ENCODE assay signal across 1 cellular context in the genomic region with DNA sequence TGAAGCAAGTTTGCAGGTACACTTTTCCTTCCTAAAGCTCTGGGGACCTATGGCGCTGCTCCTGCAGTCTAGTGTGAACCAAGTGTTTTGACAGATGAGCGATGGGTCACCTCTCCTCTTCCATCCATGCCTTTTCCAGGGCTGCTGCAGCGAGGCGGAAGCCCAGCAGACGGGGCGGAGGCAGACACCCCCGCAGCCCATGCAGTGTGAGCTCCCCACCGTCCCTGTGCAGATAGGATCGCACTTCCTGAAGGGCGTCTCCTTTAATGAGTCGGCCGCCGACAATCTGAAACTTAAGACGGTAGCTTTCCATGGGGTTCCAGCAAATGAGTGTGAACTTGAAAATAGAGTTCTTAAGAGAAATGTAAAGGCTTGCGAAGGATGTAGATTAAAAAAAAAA.
TF ChIP-seq lines count a peak whose summit lies in the region.

No MANE protein-coding gene starts in this region.

TF ChIP-seq in K562, 482 proteins besides CTCF, POLR2A, EP300 and RAD21 (continued from another document and continues in another):
- TF ChIP-seq, protein P1, sequence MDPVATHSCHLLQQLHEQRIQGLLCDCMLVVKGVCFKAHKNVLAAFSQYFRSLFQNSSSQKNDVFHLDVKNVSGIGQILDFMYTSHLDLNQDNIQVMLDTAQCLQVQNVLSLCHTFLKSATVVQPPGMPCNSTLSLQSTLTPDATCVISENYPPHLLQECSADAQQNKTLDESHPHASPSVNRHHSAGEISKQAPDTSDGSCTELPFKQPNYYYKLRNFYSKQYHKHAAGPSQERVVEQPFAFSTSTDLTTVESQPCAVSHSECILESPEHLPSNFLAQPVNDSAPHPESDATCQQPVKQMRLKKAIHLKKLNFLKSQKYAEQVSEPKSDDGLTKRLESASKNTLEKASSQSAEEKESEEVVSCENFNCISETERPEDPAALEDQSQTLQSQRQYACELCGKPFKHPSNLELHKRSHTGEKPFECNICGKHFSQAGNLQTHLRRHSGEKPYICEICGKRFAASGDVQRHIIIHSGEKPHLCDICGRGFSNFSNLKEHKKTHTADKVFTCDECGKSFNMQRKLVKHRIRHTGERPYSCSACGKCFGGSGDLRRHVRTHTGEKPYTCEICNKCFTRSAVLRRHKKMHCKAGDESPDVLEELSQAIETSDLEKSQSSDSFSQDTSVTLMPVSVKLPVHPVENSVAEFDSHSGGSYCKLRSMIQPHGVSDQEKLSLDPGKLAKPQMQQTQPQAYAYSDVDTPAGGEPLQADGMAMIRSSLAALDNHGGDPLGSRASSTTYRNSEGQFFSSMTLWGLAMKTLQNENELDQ (CRISPR knock-in tag; IDR thresholded peaks at IDR 0.05; ENCODE audit: borderline replicate concordance), result no peak
- TF ChIP-seq, protein P2, sequence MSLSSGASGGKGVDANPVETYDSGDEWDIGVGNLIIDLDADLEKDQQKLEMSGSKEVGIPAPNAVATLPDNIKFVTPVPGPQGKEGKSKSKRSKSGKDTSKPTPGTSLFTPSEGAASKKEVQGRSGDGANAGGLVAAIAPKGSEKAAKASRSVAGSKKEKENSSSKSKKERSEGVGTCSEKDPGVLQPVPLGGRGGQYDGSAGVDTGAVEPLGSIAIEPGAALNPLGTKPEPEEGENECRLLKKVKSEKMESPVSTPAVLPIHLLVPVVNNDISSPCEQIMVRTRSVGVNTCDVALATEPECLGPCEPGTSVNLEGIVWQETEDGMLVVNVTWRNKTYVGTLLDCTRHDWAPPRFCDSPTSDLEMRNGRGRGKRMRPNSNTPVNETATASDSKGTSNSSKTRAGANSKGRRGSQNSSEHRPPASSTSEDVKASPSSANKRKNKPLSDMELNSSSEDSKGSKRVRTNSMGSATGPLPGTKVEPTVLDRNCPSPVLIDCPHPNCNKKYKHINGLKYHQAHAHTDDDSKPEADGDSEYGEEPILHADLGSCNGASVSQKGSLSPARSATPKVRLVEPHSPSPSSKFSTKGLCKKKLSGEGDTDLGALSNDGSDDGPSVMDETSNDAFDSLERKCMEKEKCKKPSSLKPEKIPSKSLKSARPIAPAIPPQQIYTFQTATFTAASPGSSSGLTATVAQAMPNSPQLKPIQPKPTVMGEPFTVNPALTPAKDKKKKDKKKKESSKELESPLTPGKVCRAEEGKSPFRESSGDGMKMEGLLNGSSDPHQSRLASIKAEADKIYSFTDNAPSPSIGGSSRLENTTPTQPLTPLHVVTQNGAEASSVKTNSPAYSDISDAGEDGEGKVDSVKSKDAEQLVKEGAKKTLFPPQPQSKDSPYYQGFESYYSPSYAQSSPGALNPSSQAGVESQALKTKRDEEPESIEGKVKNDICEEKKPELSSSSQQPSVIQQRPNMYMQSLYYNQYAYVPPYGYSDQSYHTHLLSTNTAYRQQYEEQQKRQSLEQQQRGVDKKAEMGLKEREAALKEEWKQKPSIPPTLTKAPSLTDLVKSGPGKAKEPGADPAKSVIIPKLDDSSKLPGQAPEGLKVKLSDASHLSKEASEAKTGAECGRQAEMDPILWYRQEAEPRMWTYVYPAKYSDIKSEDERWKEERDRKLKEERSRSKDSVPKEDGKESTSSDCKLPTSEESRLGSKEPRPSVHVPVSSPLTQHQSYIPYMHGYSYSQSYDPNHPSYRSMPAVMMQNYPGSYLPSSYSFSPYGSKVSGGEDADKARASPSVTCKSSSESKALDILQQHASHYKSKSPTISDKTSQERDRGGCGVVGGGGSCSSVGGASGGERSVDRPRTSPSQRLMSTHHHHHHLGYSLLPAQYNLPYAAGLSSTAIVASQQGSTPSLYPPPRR (CRISPR knock-in tag; IDR thresholded peaks at IDR 0.05; ENCODE audit: borderline replicate concordance), result no peak
- TF ChIP-seq SOX6 (IDR thresholded peaks at IDR 0.05), result peak; percentile 59
- peak; percentile 40; the same call in 1 of the 2 replicates for TF ChIP-seq NFATC3 (IDR thresholded peaks at IDR 0.05)
- no peak for TF ChIP-seq ZNF445 (CRISPR knock-in tag; IDR thresholded peaks at IDR 0.05; ENCODE audit: low read depth)
- no peak for TF ChIP-seq ATF1 (CRISPR knock-in tag; IDR thresholded peaks at IDR 0.05)
- TF ChIP-seq ATF1 (tag; IDR thresholded peaks at IDR 0.05), result peak; percentile 54
- no peak for TF ChIP-seq FOXP1 (CRISPR knock-in tag; IDR thresholded peaks at IDR 0.05)
- TF ChIP-seq NCOA1 (IDR thresholded peaks at IDR 0.05; ENCODE audit: low read depth), result peak; percentile 43; the same call in 1 of the 2 replicates
- TF ChIP-seq RBFOX2 (IDR thresholded peaks at IDR 0.05; ENCODE audit: low read depth, low read length), result no peak
- peak; percentile 62; the same call in 1 of the 2 replicates for TF ChIP-seq ZBTB7A (IDR thresholded peaks at IDR 0.05; ENCODE audit: borderline replicate concordance, control insufficient read depth, low read depth, low read length)
- no peak for TF ChIP-seq ZNF197 (CRISPR knock-in tag; IDR thresholded peaks at IDR 0.05; ENCODE audit: low read depth)
- TF ChIP-seq, protein P3, sequence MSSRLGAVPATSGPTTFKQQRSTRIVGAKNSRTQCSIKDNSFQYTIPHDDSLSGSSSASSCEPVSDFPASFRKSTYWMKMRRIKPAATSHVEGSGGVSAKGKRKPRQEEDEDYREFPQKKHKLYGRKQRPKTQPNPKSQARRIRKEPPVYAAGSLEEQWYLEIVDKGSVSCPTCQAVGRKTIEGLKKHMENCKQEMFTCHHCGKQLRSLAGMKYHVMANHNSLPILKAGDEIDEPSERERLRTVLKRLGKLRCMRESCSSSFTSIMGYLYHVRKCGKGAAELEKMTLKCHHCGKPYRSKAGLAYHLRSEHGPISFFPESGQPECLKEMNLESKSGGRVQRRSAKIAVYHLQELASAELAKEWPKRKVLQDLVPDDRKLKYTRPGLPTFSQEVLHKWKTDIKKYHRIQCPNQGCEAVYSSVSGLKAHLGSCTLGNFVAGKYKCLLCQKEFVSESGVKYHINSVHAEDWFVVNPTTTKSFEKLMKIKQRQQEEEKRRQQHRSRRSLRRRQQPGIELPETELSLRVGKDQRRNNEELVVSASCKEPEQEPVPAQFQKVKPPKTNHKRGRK (tag; IDR thresholded peaks at IDR 0.05), result no peak
- TF ChIP-seq DPF2 (IDR thresholded peaks at IDR 0.05), result peak; percentile 85
- no peak for TF ChIP-seq GTF2F1 (IDR thresholded peaks at IDR 0.05; ENCODE audit: low read depth, low read length)
- TF ChIP-seq ZNF444 (CRISPR knock-in tag; IDR thresholded peaks at IDR 0.05), result no peak
- TF ChIP-seq SPI1 (IDR thresholded peaks at IDR 0.05; ENCODE audit: borderline replicate concordance, low read depth, low read length), result peak; percentile 62; the same call in 1 of the 2 replicates
- TF ChIP-seq, protein P4, sequence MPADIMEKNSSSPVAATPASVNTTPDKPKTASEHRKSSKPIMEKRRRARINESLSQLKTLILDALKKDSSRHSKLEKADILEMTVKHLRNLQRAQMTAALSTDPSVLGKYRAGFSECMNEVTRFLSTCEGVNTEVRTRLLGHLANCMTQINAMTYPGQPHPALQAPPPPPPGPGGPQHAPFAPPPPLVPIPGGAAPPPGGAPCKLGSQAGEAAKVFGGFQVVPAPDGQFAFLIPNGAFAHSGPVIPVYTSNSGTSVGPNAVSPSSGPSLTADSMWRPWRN (IDR thresholded peaks at IDR 0.05; ENCODE audit: low read depth), result peak; percentile 45; the same call in 1 of the 2 replicates
- TF ChIP-seq ZC3H8 (IDR thresholded peaks at IDR 0.05), result no peak
- no peak for TF ChIP-seq ZC3H11A (IDR thresholded peaks at IDR 0.05; ENCODE audit: low read depth, low read length)
- TF ChIP-seq MEIS2 (IDR thresholded peaks at IDR 0.05; ENCODE audit: partially characterized antibody), result peak; percentile 92
- TF ChIP-seq, protein P5, sequence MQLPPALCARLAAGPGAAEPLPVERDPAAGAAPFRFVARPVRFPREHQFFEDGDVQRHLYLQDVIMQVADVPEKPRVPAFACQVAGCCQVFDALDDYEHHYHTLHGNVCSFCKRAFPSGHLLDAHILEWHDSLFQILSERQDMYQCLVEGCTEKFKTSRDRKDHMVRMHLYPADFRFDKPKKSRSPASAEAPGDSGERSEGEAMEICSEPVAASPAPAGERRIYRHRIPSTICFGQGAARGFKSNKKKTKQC (CRISPR knock-in tag; IDR thresholded peaks at IDR 0.05), result no peak
- no peak for TF ChIP-seq ZNF76 (CRISPR knock-in tag; IDR thresholded peaks at IDR 0.05; ENCODE audit: borderline replicate concordance)
- no peak for TF ChIP-seq POLR2AphosphoS5 (IDR thresholded peaks at IDR 0.05; ENCODE audit: control insufficient read depth, insufficient read depth, low read depth, low read length)
- TF ChIP-seq, protein P6, sequence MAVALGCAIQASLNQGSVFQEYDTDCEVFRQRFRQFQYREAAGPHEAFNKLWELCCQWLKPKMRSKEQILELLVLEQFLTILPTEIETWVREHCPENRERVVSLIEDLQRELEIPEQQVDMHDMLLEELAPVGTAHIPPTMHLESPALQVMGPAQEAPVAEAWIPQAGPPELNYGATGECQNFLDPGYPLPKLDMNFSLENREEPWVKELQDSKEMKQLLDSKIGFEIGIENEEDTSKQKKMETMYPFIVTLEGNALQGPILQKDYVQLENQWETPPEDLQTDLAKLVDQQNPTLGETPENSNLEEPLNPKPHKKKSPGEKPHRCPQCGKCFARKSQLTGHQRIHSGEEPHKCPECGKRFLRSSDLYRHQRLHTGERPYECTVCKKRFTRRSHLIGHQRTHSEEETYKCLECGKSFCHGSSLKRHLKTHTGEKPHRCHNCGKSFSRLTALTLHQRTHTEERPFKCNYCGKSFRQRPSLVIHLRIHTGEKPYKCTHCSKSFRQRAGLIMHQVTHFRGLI (CRISPR knock-in tag; IDR thresholded peaks at IDR 0.05), result no peak
- TF ChIP-seq GABPA (tag; conservative IDR thresholded peaks at IDR 0.05; ENCODE audit: low read depth), result peak; percentile 77
- no peak for TF ChIP-seq ZKSCAN8 (CRISPR knock-in tag; IDR thresholded peaks at IDR 0.05)
- TF ChIP-seq, protein P7, sequence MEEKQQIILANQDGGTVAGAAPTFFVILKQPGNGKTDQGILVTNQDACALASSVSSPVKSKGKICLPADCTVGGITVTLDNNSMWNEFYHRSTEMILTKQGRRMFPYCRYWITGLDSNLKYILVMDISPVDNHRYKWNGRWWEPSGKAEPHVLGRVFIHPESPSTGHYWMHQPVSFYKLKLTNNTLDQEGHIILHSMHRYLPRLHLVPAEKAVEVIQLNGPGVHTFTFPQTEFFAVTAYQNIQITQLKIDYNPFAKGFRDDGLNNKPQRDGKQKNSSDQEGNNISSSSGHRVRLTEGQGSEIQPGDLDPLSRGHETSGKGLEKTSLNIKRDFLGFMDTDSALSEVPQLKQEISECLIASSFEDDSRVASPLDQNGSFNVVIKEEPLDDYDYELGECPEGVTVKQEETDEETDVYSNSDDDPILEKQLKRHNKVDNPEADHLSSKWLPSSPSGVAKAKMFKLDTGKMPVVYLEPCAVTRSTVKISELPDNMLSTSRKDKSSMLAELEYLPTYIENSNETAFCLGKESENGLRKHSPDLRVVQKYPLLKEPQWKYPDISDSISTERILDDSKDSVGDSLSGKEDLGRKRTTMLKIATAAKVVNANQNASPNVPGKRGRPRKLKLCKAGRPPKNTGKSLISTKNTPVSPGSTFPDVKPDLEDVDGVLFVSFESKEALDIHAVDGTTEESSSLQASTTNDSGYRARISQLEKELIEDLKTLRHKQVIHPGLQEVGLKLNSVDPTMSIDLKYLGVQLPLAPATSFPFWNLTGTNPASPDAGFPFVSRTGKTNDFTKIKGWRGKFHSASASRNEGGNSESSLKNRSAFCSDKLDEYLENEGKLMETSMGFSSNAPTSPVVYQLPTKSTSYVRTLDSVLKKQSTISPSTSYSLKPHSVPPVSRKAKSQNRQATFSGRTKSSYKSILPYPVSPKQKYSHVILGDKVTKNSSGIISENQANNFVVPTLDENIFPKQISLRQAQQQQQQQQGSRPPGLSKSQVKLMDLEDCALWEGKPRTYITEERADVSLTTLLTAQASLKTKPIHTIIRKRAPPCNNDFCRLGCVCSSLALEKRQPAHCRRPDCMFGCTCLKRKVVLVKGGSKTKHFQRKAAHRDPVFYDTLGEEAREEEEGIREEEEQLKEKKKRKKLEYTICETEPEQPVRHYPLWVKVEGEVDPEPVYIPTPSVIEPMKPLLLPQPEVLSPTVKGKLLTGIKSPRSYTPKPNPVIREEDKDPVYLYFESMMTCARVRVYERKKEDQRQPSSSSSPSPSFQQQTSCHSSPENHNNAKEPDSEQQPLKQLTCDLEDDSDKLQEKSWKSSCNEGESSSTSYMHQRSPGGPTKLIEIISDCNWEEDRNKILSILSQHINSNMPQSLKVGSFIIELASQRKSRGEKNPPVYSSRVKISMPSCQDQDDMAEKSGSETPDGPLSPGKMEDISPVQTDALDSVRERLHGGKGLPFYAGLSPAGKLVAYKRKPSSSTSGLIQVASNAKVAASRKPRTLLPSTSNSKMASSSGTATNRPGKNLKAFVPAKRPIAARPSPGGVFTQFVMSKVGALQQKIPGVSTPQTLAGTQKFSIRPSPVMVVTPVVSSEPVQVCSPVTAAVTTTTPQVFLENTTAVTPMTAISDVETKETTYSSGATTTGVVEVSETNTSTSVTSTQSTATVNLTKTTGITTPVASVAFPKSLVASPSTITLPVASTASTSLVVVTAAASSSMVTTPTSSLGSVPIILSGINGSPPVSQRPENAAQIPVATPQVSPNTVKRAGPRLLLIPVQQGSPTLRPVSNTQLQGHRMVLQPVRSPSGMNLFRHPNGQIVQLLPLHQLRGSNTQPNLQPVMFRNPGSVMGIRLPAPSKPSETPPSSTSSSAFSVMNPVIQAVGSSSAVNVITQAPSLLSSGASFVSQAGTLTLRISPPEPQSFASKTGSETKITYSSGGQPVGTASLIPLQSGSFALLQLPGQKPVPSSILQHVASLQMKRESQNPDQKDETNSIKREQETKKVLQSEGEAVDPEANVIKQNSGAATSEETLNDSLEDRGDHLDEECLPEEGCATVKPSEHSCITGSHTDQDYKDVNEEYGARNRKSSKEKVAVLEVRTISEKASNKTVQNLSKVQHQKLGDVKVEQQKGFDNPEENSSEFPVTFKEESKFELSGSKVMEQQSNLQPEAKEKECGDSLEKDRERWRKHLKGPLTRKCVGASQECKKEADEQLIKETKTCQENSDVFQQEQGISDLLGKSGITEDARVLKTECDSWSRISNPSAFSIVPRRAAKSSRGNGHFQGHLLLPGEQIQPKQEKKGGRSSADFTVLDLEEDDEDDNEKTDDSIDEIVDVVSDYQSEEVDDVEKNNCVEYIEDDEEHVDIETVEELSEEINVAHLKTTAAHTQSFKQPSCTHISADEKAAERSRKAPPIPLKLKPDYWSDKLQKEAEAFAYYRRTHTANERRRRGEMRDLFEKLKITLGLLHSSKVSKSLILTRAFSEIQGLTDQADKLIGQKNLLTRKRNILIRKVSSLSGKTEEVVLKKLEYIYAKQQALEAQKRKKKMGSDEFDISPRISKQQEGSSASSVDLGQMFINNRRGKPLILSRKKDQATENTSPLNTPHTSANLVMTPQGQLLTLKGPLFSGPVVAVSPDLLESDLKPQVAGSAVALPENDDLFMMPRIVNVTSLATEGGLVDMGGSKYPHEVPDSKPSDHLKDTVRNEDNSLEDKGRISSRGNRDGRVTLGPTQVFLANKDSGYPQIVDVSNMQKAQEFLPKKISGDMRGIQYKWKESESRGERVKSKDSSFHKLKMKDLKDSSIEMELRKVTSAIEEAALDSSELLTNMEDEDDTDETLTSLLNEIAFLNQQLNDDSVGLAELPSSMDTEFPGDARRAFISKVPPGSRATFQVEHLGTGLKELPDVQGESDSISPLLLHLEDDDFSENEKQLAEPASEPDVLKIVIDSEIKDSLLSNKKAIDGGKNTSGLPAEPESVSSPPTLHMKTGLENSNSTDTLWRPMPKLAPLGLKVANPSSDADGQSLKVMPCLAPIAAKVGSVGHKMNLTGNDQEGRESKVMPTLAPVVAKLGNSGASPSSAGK (IDR thresholded peaks at IDR 0.05), result no peak
- TF ChIP-seq CBX3 (IDR thresholded peaks at IDR 0.05; ENCODE audit: borderline replicate concordance in 1 of 2, low read length in 2 of 2), result no peak
- no peak for TF ChIP-seq TEAD1 (CRISPR knock-in tag; IDR thresholded peaks at IDR 0.05)
- TF ChIP-seq PRMT5 (CRISPR knock-in tag; IDR thresholded peaks at IDR 0.05), result no peak
